ENCODE assay signal across 11 cellular contexts in genomic region chrX:106177106-106177981, GRCh38. TPM values are rescaled to one million over a fixed set of nuclear protein-coding genes. Genes with fewer than 3 reads are reported as not detected.
DNase-seq lines count a peak whose midpoint lies in the region; ATAC-seq lines count a peak whose summit lies in the region.
"Had no signal": no experiment of that assay in that cellular context is flagged by ENCODE, and none has a peak within 500 bp of the region (broad histone marks: within the 10 kb centered on the region; RNA-seq: fewer than 3 reads in every experiment).

No MANE protein-coding gene starts in this region.

- H3K27me3 ChIP-seq in iPS-20b (ENCODE audit: insufficient read depth, low read length), result no peaks in the 10 kb centered on the region
- H3K27me3 ChIP-seq: gastroesophageal sphincter had no signal

- H3K36me3 ChIP-seq in iPS-20b (ENCODE audit: insufficient read depth, low read depth, low read length), result no peaks in the 10 kb centered on the region
- H3K36me3 ChIP-seq: gastroesophageal sphincter had no signal

- no peaks in the 10 kb centered on the region for H3K4me1 ChIP-seq in iPS-20b (ENCODE audit: insufficient read depth, low read length)
- H3K4me1 ChIP-seq: gastroesophageal sphincter had no signal

- peak; percentile 81 for ATAC-seq in sciatic nerve
- no peak for ATAC-seq in GM18870 (IDR thresholded peaks at IDR 0.05; ENCODE audit: unreplicated experiment)
- ATAC-seq: gastroesophageal sphincter had no signal

- H3K9me3 ChIP-seq in iPS-20b (ENCODE audit: insufficient read depth, low read depth, low read length), result no peaks in the 10 kb centered on the region
- H3K9me3 ChIP-seq: gastroesophageal sphincter had no signal

- intact Hi-C loops in sciatic nerve (cut with DNase I), result no loop called here

- H3K4me3 ChIP-seq in iPS-20b (ENCODE audit: low read length), result peak overlapping the region; percentile 66

- H3K9ac ChIP-seq in iPS-20b (ENCODE audit: low read depth, low read length), result peak overlapping the region; percentile 63; the same call in 1 of the 2 replicates

- DNase-seq in LHCN-M2 (ENCODE audit: low read depth) (peak; percentile 86), brain pericyte (ENCODE audit: low read depth, low spot score) (peak; percentile 36), sciatic nerve (ENCODE audit: low spot score) (peak; percentile 69), NCI-H1930 (lab: John Stamatoyannopoulos, UW) (no peak), NCI-H1694 (lab: John Stamatoyannopoulos, UW) (no peak), NCI-H2196 (lab: John Stamatoyannopoulos, UW; ENCODE audit: unreplicated experiment) (no peak)
- DNase-seq: T-helper 1 cell had no signal

- H3K27ac ChIP-seq in iPS-20b (ENCODE audit: low read length), result no peak overlapping the region
- H3K27ac ChIP-seq: gastroesophageal sphincter had no signal

RNA-seq across cellular contexts. Expression of gene PWWP3B, which starts 9.2 kb away (rescaled TPM):
- 12.2 and 16.7 TPM in 2 replicates for total RNA-seq in LHCN-M2 (2014; rRNA removed)
- polyA plus RNA-seq in LHCN-M2 (2012), result 1.2 TPM
- 0.62 TPM for total RNA-seq in sciatic nerve
- total RNA-seq: activated T-helper 2 cell treated with anti-CD3 and anti-CD28 coated beads, Interferon-gamma antibody, Interleukin-2, Interleukin-4, amounts not matched to agents 10 μg/mL and 5 μg/mL and 100 μg/mL, durations not matched to agents 14 hours and 24 hours and 36 hours had no signal

Comparison
In these comparisons a context has a peak if more than half of its experiments do, and no peak if none do; other contexts are left out.
1. DNase-seq: peak in LHCN-M2 (single experiment), brain pericyte (single experiment) and sciatic nerve (single experiment); none in NCI-H1930 (0 of 2), NCI-H1694 (single experiment) and NCI-H2196 (single experiment).